In genomic region chr4:134298313-134298712, GRCh38 we compare ENCODE assay signal across 28 cellular contexts.
"Had no signal": no experiment of that assay in that cellular context is flagged by ENCODE, and none has a peak within 500 bp of the region (broad histone marks: within the 10 kb centered on the region; RNA-seq: fewer than 3 reads in every experiment).

No MANE protein-coding gene starts in this region.

- H3K4me1 ChIP-seq: neural progenitor cell, parathyroid adenoma, psoas muscle, right lobe of liver, sigmoid colon, spleen, suprapubic skin, testis, tibial artery, transverse colon, upper lobe of right lung, uterus had no signal

- H3K27me3 ChIP-seq: neural progenitor cell, ovary, right lobe of liver, sigmoid colon, spleen, suprapubic skin, testis, tibial artery, transverse colon, upper lobe of right lung, uterus had no signal

- DNase-seq: natural killer cell; occipital lobe; ovary; posterior cingulate gyrus; psoas muscle; right cardiac atrium; right lobe of liver; sigmoid colon; small intestine; spleen; stimulated activated CD4-positive, alpha-beta T cell treated with anti-CD3 and anti-CD28 coated beads, Interleukin-12 subunit alpha, Interleukin-12 subunit beta, amount 100 ng/mL, for 4 hours; stimulated activated CD4-positive, alpha-beta T cell treated with anti-CD3 and anti-CD28 coated beads, Interleukin-1b, Interleukin-23, amount 100 ng/mL, for 48 hours; stimulated activated CD4-positive, alpha-beta T cell treated with anti-CD3 and anti-CD28 coated beads, Interleukin-4, amount 100 ng/mL, for 1 hour; stimulated activated CD4-positive, alpha-beta T cell treated with anti-CD3 and anti-CD28 coated beads, Interleukin-4, amount 100 ng/mL, for 4 hours; stimulated activated CD8-positive, alpha-beta memory T cell treated with anti-CD3 and anti-CD28 coated beads, Interleukin-4, amount 100 ng/mL, for 48 hours; stimulated activated naive CD4-positive, alpha-beta T cell; stimulated activated naive CD8-positive, alpha-beta T cell treated with anti-CD3 and anti-CD28 coated beads, Interleukin-15, amount 100 ng/mL, for 72 hours; stimulated activated naive CD8-positive, alpha-beta T cell treated with anti-CD3 and anti-CD28 coated beads, Interleukin-15, Interleukin-2, amounts not matched to agents 100 U/mL and 50 U/mL, for 24 hours; substantia nigra; testis; tibial artery; transverse colon; upper lobe of right lung; uterus had no signal

- H3K36me3 ChIP-seq: neural progenitor cell, ovary, right lobe of liver, sigmoid colon, spleen, suprapubic skin, tibial artery, transverse colon, upper lobe of right lung, uterus had no signal

- H2AFZ ChIP-seq: neural progenitor cell, parathyroid adenoma had no signal

- ATAC-seq: natural killer cell; psoas muscle; right cardiac atrium; right lobe of liver; stimulated activated memory B cell treated with anti-CD40 and anti-IgM and Interleukin-4, amounts not matched to agents 10 μg/mL and 1 μg/mL and 100 μg/mL, for 72 hours; stimulated activated naive CD8-positive, alpha-beta T cell treated with anti-CD3 and anti-CD28 coated beads, Interleukin-15, amount 100 ng/mL, for 72 hours; stimulated activated naive CD8-positive, alpha-beta T cell treated with anti-CD3 and anti-CD28 coated beads, Interleukin-15, Interleukin-2, amounts not matched to agents 100 U/mL and 50 U/mL, for 24 hours; upper lobe of right lung had no signal

- FAIRE-seq: small intestine had no signal

- H3K9me3 ChIP-seq: ovary, psoas muscle, right lobe of liver, sigmoid colon, testis, tibial artery, transverse colon, upper lobe of right lung, uterus had no signal

- H3K4me3 ChIP-seq: neural progenitor cell, ovary, psoas muscle, right lobe of liver, sigmoid colon, spleen, suprapubic skin, testis, tibial artery, transverse colon, upper lobe of right lung, uterus had no signal

- H3K9ac ChIP-seq: neural progenitor cell, parathyroid adenoma had no signal

- H3K4me2 ChIP-seq: neural progenitor cell had no signal

- H3K27ac ChIP-seq: neural progenitor cell, ovary, parathyroid adenoma, psoas muscle, right lobe of liver, sigmoid colon, spleen, suprapubic skin, testis, tibial artery, transverse colon, upper lobe of right lung, uterus had no signal

- H3K79me2 ChIP-seq: parathyroid adenoma had no signal
